Comparison of ENCODE assay signal across 9 cellular contexts in the genomic region with DNA sequence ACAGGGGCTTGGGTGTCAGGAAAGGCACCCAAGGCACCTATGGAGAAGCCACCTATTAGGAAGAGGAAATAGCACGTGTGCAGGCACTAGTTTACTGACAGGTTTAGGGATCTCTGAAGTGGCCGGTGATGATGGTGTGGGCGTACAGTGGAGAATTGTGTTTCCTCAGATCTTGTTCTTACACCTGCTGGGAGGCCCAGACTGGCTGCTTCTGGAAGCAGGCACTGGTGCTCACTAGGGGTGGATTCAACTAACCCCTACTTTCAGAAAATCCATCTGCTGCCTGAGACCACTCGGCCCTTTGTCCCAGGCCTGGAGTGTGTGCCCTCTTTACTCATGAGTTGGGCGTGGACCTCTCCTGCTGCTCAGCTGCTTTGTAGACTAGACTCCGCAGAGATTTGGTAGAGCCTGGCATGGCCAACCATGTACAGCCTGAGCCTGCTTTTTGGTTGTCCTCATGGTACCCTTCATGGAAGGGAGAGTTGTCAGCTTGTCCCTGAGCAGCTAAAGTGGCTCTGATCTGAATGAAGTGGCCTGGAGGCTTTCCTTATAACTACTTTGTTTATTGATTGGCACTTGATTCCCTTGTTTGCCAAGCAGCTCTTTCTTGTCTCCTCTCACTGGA. TPM values are rescaled to one million over a fixed set of nuclear protein-coding genes. Genes with fewer than 3 reads are reported as not detected.
DNase-seq lines count a peak whose midpoint lies in the region; ATAC-seq and TF ChIP-seq lines count a peak whose summit lies in the region.
"Had no signal": no experiment of that assay in that cellular context is flagged by ENCODE, and none has a peak within 500 bp of the region (broad histone marks: within the 10 kb centered on the region; RNA-seq: fewer than 3 reads in every experiment).

No MANE protein-coding gene starts in this region.

- H4K12ac ChIP-seq in trophoblast cell (ENCODE audit: low read depth, low read length): no peak overlapping the region

- no peak for ATAC-seq in HG02840 (IDR thresholded peaks at IDR 0.05; ENCODE audit: low FRiP score, unreplicated experiment)

- no peak overlapping the region for H3K14ac ChIP-seq in trophoblast cell (ENCODE audit: low read length)

- H4K8ac ChIP-seq in trophoblast cell (ENCODE audit: low read depth, low read length): no peak overlapping the region

- H4K91ac ChIP-seq in trophoblast cell (ENCODE audit: low read depth, low read length): no peak overlapping the region

- H2BK5ac ChIP-seq in trophoblast cell (ENCODE audit: low read depth, low read length, poor library complexity): no peak overlapping the region

- H3K36me3 ChIP-seq in DOHH2 (ENCODE audit: control insufficient read depth, low read length): peaks cover 66% of the 10 kb centered on the region
- peaks cover 0 to 49% (median 5%) of the 10 kb centered on the region in 3 donors for H3K36me3 ChIP-seq in Peyer's patch
- H3K36me3 ChIP-seq in trophoblast cell (ENCODE audit: control insufficient read depth in 1 of 2, insufficient read depth in 2 of 2, low read length in 2 of 2): peaks cover 50 to 64% of the 10 kb centered on the region in 2 experiments

- H3K79me2 ChIP-seq in DOHH2 (ENCODE audit: control insufficient read depth, low read length) (peaks cover 40% of the 10 kb centered on the region), trophoblast cell (ENCODE audit: control insufficient read depth, insufficient read depth, low read length, poor library complexity) (peaks cover 12% of the 10 kb centered on the region)

- no peak overlapping the region for H2BK12ac ChIP-seq in trophoblast cell (ENCODE audit: low read length)

- H3K4ac ChIP-seq in trophoblast cell (ENCODE audit: low read depth, low read length): peak overlapping the region; percentile 78

- peaks cover 22% of the 10 kb centered on the region for H3K4me1 ChIP-seq in DOHH2 (ENCODE audit: control insufficient read depth, low read length)
- peaks cover 0 to 31% (median 11%) of the 10 kb centered on the region in 4 donors for H3K4me1 ChIP-seq in Peyer's patch
- H3K4me1 ChIP-seq in trophoblast cell (ENCODE audit: control insufficient read depth in 1 of 2, insufficient read depth in 2 of 2, low read length in 2 of 2): peaks cover 3 to 8% of the 10 kb centered on the region in 2 experiments

- H3F3A ChIP-seq in DOHH2 (ENCODE audit: control insufficient read depth, insufficient read depth): peaks cover 18% of the 10 kb centered on the region

- H3K9me3 ChIP-seq in DOHH2 (ENCODE audit: control insufficient read depth, insufficient read depth, low read length) (no peaks in the 10 kb centered on the region), Peyer's patch (no peaks in the 10 kb centered on the region), trophoblast cell (ENCODE audit: insufficient read depth, low read depth, low read length) (peaks cover 2% of the 10 kb centered on the region)

- WGBS in trophoblast cell (ENCODE audit: extremely low coverage, insufficient coverage, insufficient read length): no CpG with 5 or more reads among the region's 6 CpGs

- H2BK120ac ChIP-seq in trophoblast cell (ENCODE audit: insufficient read depth, low read length, poor library complexity): no peak overlapping the region

- no peak overlapping the region for H2AFZ ChIP-seq in trophoblast cell (ENCODE audit: insufficient read depth, low read length, poor library complexity)

- no peak overlapping the region for H3K9ac ChIP-seq in trophoblast cell (ENCODE audit: low read length)

- H2AK5ac ChIP-seq in trophoblast cell (ENCODE audit: low read length): no peak overlapping the region

- TF ChIP-seq CTCF in DOHH2 (IDR thresholded peaks at IDR 0.05; ENCODE audit: low read depth, low read length, poor library complexity, severe bottlenecking): no peak
- no peak for TF ChIP-seq CTCF in Peyer's patch (IDR thresholded peaks at IDR 0.05)

- H3K4me3 ChIP-seq in DOHH2 (ENCODE audit: low read length) (peak overlapping the region; percentile 85), Peyer's patch (peak overlapping the region; percentile 71 to 100 (median 78)), trophoblast cell (ENCODE audit: low read depth, low read length) (peak overlapping the region; percentile 8)

- H3K9me2 ChIP-seq in DOHH2 (replicated peaks; ENCODE audit: control insufficient read depth, low read length): no peaks in the 10 kb centered on the region

- H3K79me1 ChIP-seq in trophoblast cell (ENCODE audit: low read length): peaks cover 4% of the 10 kb centered on the region

- TF ChIP-seq POLR2A in Peyer's patch (IDR thresholded peaks at IDR 0.05) (no peak), erythroblast (IDR thresholded peaks at IDR 0.05; ENCODE audit: low read length) (no peak)

- H3K27ac ChIP-seq in DOHH2 (ENCODE audit: low read depth, low read length) (no peak overlapping the region), Peyer's patch (peak overlapping the region in 1 of 4 donors; percentile 63), trophoblast cell (ENCODE audit: low read depth, low read length) (no peak overlapping the region)

- no peak overlapping the region for H3K18ac ChIP-seq in trophoblast cell (ENCODE audit: low read length)

- no peak for DNase-seq in Peyer's patch
- DNase-seq in erythroblast (lab: John Stamatoyannopoulos, UW): peak; percentile 36 to 43
- DNase-seq in trophoblast cell: no peak
- no peak for DNase-seq in activated CD8-positive, alpha-beta memory T cell treated with anti-CD3 and anti-CD28 coated beads for 24 hours
- no peak for DNase-seq in NK-92 treated with Interleukin-12 subunit alpha and Interleukin-12 subunit beta, amount 100 ng/mL, for 24 hours (lab: John Stamatoyannopoulos, UW)
- DNase-seq in COLO829 (ENCODE audit: low spot score): no peak
- DNase-seq: stimulated activated CD4-positive, alpha-beta T cell treated with anti-CD3 and anti-CD28 coated beads, Interleukin-12 subunit alpha, Interleukin-12 subunit beta, amount 100 ng/mL, for 4 hours had no signal

- peaks cover 4% of the 10 kb centered on the region; the same call in 1 of the 2 replicates for H4K20me1 ChIP-seq in DOHH2 (ENCODE audit: control insufficient read depth, insufficient read depth, low read depth, low read length)

- H3K23ac ChIP-seq in trophoblast cell (ENCODE audit: low read length): no peak overlapping the region

- peak overlapping the region; percentile 73 for H3K4me2 ChIP-seq in DOHH2 (ENCODE audit: low read length)
- peak overlapping the region; percentile 92 for H3K4me2 ChIP-seq in trophoblast cell (ENCODE audit: low read length)

- H3K27me3 ChIP-seq in DOHH2 (ENCODE audit: control insufficient read depth, low read length) (no peaks in the 10 kb centered on the region), Peyer's patch (no peaks in the 10 kb centered on the region), trophoblast cell (ENCODE audit: insufficient read depth, low read length) (no peaks in the 10 kb centered on the region)

RNA-seq across cellular contexts. Expression of gene EDC4, which starts 1.4 kb away (rescaled TPM):
- 100 to 1,000 TPM in 2 of 4 donors, 10 to 100 TPM in 2; 94.2 to 154 (median 114) TPM for total RNA-seq in Peyer's patch
- polyA plus RNA-seq in trophoblast cell (2013): 39.0 and 39.6 TPM in 2 replicates

RNA-seq across cellular contexts. Expression of gene NRN1L, which starts 10.4 kb away (rescaled TPM):
- total RNA-seq in Peyer's patch: 10 to 100 TPM in 1 of 4 donors, not detected in 3; 10.0 TPM
- polyA plus RNA-seq in trophoblast cell (2013): 3.8 and 4.2 TPM in 2 replicates

RNA-seq across cellular contexts. Expression of gene PSKH1, which starts 18.8 kb away (rescaled TPM):
- 10 to 100 TPM; 26.4 to 60.2 (median 35.5) TPM for total RNA-seq in Peyer's patch
- polyA plus RNA-seq in trophoblast cell (2013): 17.9 and 25.2 TPM in 2 replicates

RNA-seq across cellular contexts. Expression of gene CENPT, which starts 26.8 kb away (rescaled TPM):
- total RNA-seq in Peyer's patch: 100 to 1,000 TPM in 2 of 4 donors, 10 to 100 TPM in 2; 64.8 to 138 (median 94.6) TPM
- 59.1 and 62.1 TPM in 2 replicates for polyA plus RNA-seq in trophoblast cell (2013)

RNA-seq across cellular contexts. Expression of gene NUTF2, which starts 27.5 kb away (rescaled TPM):
- total RNA-seq in Peyer's patch: 10 to 100 TPM; 55.5 to 82.5 (median 69.1) TPM
- 401 and 408 TPM in 2 replicates for polyA plus RNA-seq in trophoblast cell (2013)

Comparison
In these comparisons a context has a peak if more than half of its experiments do, and no peak if none do; other contexts are left out.
1. H3K4me3 ChIP-seq: peak in every context shown above with its lines; median percentile 85 in DOHH2; 78 in Peyer's patch; 8 in trophoblast cell.
2. DNase-seq: peak in erythroblast (2 of 2); none in Peyer's patch (0 of 3), trophoblast cell (0 of 2), activated CD8-positive, alpha-beta memory T cell treated with anti-CD3 and anti-CD28 coated beads for 24 hours (single experiment), NK-92 treated with Interleukin-12 subunit alpha and Interleukin-12 subunit beta, amount 100 ng/mL, for 24 hours (single experiment) and COLO829 (single experiment).